25 cellular contexts compared by ENCODE assay signal in genomic region chr16:49068224-49068623, GRCh38.
"Had no signal": no experiment of that assay in that cellular context is flagged by ENCODE, and none has a peak within 500 bp of the region (broad histone marks: within the 10 kb centered on the region; RNA-seq: fewer than 3 reads in every experiment).

No MANE protein-coding gene starts in this region.

- H3K36me3 ChIP-seq: esophagus squamous epithelium, gastrocnemius medialis, heart right ventricle, left lung, lower lobe of right lung had no signal

- H3K9me3 ChIP-seq: esophagus squamous epithelium, gastrocnemius medialis, left lung, lower lobe of right lung, mucosa of descending colon had no signal

- ATAC-seq: gastrocnemius medialis, left cardiac atrium, left lung, lower lobe of right lung, mucosa of descending colon had no signal

- H3K4me3 ChIP-seq: coronary artery, dorsolateral prefrontal cortex, esophagus squamous epithelium, gastrocnemius medialis, heart right ventricle, left lung, lower lobe of right lung, mucosa of descending colon had no signal

- H3K4me3 Mint-ChIP-seq: mesothelial cell of epicardium, naive B cell had no signal

- DNase-seq: dermis blood vessel endothelial cell; dorsolateral prefrontal cortex; effector CD4-positive, alpha-beta T cell; effector memory CD4-positive, alpha-beta T cell; esophagus squamous epithelium; foreskin fibroblast; foreskin melanocyte; gastrocnemius medialis; glutamatergic neuron; head of caudate nucleus; hippocampal formation; left cardiac atrium; left lung; left ventricle myocardium superior; lower lobe of right lung; mesenchymal stem cell; mucosa of descending colon; naive B cell had no signal

- H3K36me3 Mint-ChIP-seq: mesothelial cell of epicardium, naive B cell had no signal

- H3K27ac ChIP-seq: coronary artery, dorsolateral prefrontal cortex, esophagus squamous epithelium, gastrocnemius medialis, heart right ventricle, left lung, lower lobe of right lung had no signal

- H3K27me3 ChIP-seq: esophagus squamous epithelium, gastrocnemius medialis, heart right ventricle, left lung had no signal

- H3K4me1 Mint-ChIP-seq: mesothelial cell of epicardium, naive B cell had no signal

- H3K4me1 ChIP-seq: esophagus squamous epithelium, gastrocnemius medialis, heart right ventricle, left lung, lower lobe of right lung had no signal

- H3K27ac Mint-ChIP-seq: mesothelial cell of epicardium had no signal

- FAIRE-seq: colon, endothelial cell of umbilical vein, islet of Langerhans, keratinocyte had no signal
